In genomic region chr2:58501371-58501770, GRCh38 we compare ENCODE assay signal across 1 cellular context.
TF ChIP-seq lines count a peak whose summit lies in the region.

No MANE protein-coding gene starts in this region.

TF ChIP-seq in GM23338, 12 proteins besides CTCF, POLR2A, EP300 and RAD21 (continued from another document):
- TF ChIP-seq REST (IDR thresholded peaks at IDR 0.05; ENCODE audit: unreplicated experiment): no peak
- TF ChIP-seq STAT1 (IDR thresholded peaks at IDR 0.05; ENCODE audit: unreplicated experiment): no peak
- TF ChIP-seq NANOG (IDR thresholded peaks at IDR 0.05; ENCODE audit: borderline replicate concordance): no peak
- TF ChIP-seq ETS1 (IDR thresholded peaks at IDR 0.05): no peak
TF ChIP-seq in GM23338: peak in this region for 0.
